In genomic region chr1:5620418-5620817, GRCh38 we compare ENCODE assay signal across 25 cellular contexts.
"Had no signal": no experiment of that assay in that cellular context is flagged by ENCODE, and none has a peak within 500 bp of the region (broad histone marks: within the 10 kb centered on the region; RNA-seq: fewer than 3 reads in every experiment).

No MANE protein-coding gene starts in this region.

- H3K27me3 ChIP-seq: pancreas, right lobe of liver, thyroid gland, vagina had no signal

- H3K36me3 Mint-ChIP-seq: mesothelial cell of epicardium; naive B cell; natural killer cell treated with Interleukin-12 subunit alpha and Interleukin-12 subunit beta and Interleukin-15 and Interleukin-18, amount 100 ng/mL, for 72 hours; stimulated activated effector memory CD8-positive, alpha-beta T cell treated with anti-CD3 and anti-CD28 coated beads, Interleukin-12 subunit alpha, Interleukin-12 subunit beta, amount 100 ng/mL, for 72 hours had no signal

- DNase-seq: dermis blood vessel endothelial cell; effector memory CD4-positive, alpha-beta T cell; esophagus squamous epithelium; foreskin melanocyte; glutamatergic neuron; heart right ventricle; left cardiac atrium; mesenchymal stem cell; mucosa of descending colon; naive B cell; right lobe of liver; small intestine; stimulated activated CD4-positive, alpha-beta T cell treated with anti-CD3 and anti-CD28 coated beads, Interleukin-1b, Interleukin-23, amount 100 ng/mL, for 48 hours; stimulated activated CD4-positive, alpha-beta T cell treated with anti-CD3 and anti-CD28 coated beads, Interleukin-4, amount 100 ng/mL, for 1 hour; stimulated activated naive CD4-positive, alpha-beta T cell treated with Interleukin-2 at 50 U/mL for 16 hours; stomach had no signal

- H3K4me3 Mint-ChIP-seq: mesothelial cell of epicardium; naive B cell; natural killer cell treated with Interleukin-12 subunit alpha and Interleukin-12 subunit beta and Interleukin-15 and Interleukin-18, amount 100 ng/mL, for 72 hours; neural crest cell; stimulated activated effector memory CD8-positive, alpha-beta T cell treated with anti-CD3 and anti-CD28 coated beads, Interleukin-12 subunit alpha, Interleukin-12 subunit beta, amount 100 ng/mL, for 72 hours had no signal

- H3K4me3 ChIP-seq: esophagus squamous epithelium, heart right ventricle, left lung, mucosa of descending colon, pancreas, right lobe of liver, stomach, thyroid gland, vagina had no signal

- H3K27ac ChIP-seq: esophagus squamous epithelium, heart right ventricle, left lung, neutrophil, pancreas, right lobe of liver, stomach, thyroid gland, vagina had no signal

- H3K36me3 ChIP-seq: esophagus squamous epithelium, heart right ventricle, left lung, neutrophil, pancreas, right lobe of liver, stomach, thyroid gland, vagina had no signal

- H3K9me3 Mint-ChIP-seq: mesothelial cell of epicardium; natural killer cell treated with Interleukin-12 subunit alpha and Interleukin-12 subunit beta and Interleukin-15 and Interleukin-18, amount 100 ng/mL, for 72 hours; neural crest cell; stimulated activated effector memory CD8-positive, alpha-beta T cell treated with anti-CD3 and anti-CD28 coated beads, Interleukin-12 subunit alpha, Interleukin-12 subunit beta, amount 100 ng/mL, for 72 hours had no signal

- ATAC-seq: heart right ventricle; natural killer cell treated with Interleukin-12 subunit alpha and Interleukin-12 subunit beta and Interleukin-15 and Interleukin-18, amount 100 ng/mL, for 72 hours; stimulated activated effector memory CD8-positive, alpha-beta T cell treated with anti-CD3 and anti-CD28 coated beads, Interleukin-12 subunit alpha, Interleukin-12 subunit beta, amount 100 ng/mL, for 72 hours had no signal

- H3K4me1 ChIP-seq: esophagus squamous epithelium, heart right ventricle, left lung, pancreas, right lobe of liver, stomach, thyroid gland, vagina had no signal

- H3K27ac Mint-ChIP-seq: mesothelial cell of epicardium; naive B cell; natural killer cell treated with Interleukin-12 subunit alpha and Interleukin-12 subunit beta and Interleukin-15 and Interleukin-18, amount 100 ng/mL, for 72 hours; stimulated activated effector memory CD8-positive, alpha-beta T cell treated with anti-CD3 and anti-CD28 coated beads, Interleukin-12 subunit alpha, Interleukin-12 subunit beta, amount 100 ng/mL, for 72 hours had no signal

- H3K9me3 ChIP-seq: esophagus squamous epithelium, heart right ventricle, left lung, mucosa of descending colon, neutrophil, pancreas, right lobe of liver, stomach, thyroid gland, vagina had no signal

- H3K4me1 Mint-ChIP-seq: mesothelial cell of epicardium; naive B cell; neural crest cell; stimulated activated effector memory CD8-positive, alpha-beta T cell treated with anti-CD3 and anti-CD28 coated beads, Interleukin-12 subunit alpha, Interleukin-12 subunit beta, amount 100 ng/mL, for 72 hours had no signal
